In the genomic region with DNA sequence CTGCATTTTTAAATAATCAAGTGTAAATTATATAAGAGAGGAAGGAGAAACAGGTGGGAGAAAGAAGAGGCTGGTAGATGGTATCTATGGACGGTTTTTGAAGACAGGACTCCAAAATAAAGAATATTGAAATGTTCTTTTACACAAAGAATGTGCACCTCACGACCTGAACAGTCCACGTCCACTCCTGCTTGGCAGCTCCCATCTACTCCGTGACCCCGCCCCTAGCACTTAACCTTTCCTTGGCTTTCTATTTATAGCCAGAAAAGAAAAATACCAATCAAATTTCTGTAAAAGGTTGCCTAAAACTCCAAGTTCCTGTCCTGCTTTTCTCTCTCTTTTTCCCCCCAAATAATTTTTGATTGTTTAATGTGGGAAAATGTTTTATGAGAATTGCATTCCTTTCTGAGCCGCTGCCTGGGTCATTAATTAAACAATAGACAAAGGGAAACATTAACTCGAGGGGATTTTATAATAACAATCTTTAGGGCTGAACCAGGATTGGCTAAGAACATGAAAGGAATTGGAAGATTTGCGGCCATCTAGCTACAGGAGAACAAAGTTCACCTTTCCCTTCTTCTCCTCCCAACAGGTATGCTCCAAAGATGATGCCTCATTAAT, we compare ENCODE assay signal across 1 cellular context.
TF ChIP-seq lines count a peak whose summit lies in the region.

No MANE protein-coding gene starts in this region.

TF ChIP-seq in WTC11, 78 proteins besides CTCF, POLR2A, EP300 and RAD21 (continued from another document):
- TF ChIP-seq, protein P1, sequence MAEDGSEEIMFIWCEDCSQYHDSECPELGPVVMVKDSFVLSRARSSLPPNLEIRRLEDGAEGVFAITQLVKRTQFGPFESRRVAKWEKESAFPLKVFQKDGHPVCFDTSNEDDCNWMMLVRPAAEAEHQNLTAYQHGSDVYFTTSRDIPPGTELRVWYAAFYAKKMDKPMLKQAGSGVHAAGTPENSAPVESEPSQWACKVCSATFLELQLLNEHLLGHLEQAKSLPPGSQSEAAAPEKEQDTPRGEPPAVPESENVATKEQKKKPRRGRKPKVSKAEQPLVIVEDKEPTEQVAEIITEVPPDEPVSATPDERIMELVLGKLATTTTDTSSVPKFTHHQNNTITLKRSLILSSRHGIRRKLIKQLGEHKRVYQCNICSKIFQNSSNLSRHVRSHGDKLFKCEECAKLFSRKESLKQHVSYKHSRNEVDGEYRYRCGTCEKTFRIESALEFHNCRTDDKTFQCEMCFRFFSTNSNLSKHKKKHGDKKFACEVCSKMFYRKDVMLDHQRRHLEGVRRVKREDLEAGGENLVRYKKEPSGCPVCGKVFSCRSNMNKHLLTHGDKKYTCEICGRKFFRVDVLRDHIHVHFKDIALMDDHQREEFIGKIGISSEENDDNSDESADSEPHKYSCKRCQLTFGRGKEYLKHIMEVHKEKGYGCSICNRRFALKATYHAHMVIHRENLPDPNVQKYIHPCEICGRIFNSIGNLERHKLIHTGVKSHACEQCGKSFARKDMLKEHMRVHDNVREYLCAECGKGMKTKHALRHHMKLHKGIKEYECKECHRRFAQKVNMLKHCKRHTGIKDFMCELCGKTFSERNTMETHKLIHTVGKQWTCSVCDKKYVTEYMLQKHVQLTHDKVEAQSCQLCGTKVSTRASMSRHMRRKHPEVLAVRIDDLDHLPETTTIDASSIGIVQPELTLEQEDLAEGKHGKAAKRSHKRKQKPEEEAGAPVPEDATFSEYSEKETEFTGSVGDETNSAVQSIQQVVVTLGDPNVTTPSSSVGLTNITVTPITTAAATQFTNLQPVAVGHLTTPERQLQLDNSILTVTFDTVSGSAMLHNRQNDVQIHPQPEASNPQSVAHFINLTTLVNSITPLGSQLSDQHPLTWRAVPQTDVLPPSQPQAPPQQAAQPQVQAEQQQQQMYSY (CRISPR knock-in tag; IDR thresholded peaks at IDR 0.05): no peak
- TF ChIP-seq, protein P2, sequence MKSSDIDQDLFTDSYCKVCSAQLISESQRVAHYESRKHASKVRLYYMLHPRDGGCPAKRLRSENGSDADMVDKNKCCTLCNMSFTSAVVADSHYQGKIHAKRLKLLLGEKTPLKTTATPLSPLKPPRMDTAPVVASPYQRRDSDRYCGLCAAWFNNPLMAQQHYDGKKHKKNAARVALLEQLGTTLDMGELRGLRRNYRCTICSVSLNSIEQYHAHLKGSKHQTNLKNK (CRISPR knock-in tag; IDR thresholded peaks at IDR 0.05): no peak
